ENCODE assay signal across 9 cellular contexts in genomic region chr15:45641374-45641778, GRCh38. TPM values are rescaled to one million over a fixed set of nuclear protein-coding genes. Genes with fewer than 3 reads are reported as not detected.
DNase-seq lines count a peak whose midpoint lies in the region; ATAC-seq, FAIRE-seq and TF ChIP-seq lines count a peak whose summit lies in the region.
"Had no signal": no experiment of that assay in that cellular context is flagged by ENCODE, and none has a peak within 500 bp of the region (broad histone marks: within the 10 kb centered on the region; RNA-seq: fewer than 3 reads in every experiment).

No MANE protein-coding gene starts in this region.

- POLR2A ChIA-PET in PC-9 (lab: Charles Lee; ENCODE audit: unreplicated experiment), result interaction anchor here (0.5 kb wide), 2 partner anchors 19 to 31 kb away, joined by 3 read pairs; no protein-coding TSS in a partner anchor

- no peak for ATAC-seq in HG03095 (IDR thresholded peaks at IDR 0.05; ENCODE audit: unreplicated experiment)

- peaks cover 25% of the 10 kb centered on the region for H3K79me2 ChIP-seq in PC-9 (ENCODE audit: low read depth)

- CTCF ChIA-PET in PC-9 (lab: Charles Lee), result interaction anchor here (0.6 kb wide), 1 partner anchor 35 kb away, joined by 4 read pairs; no protein-coding TSS in a partner anchor

- DNase-seq in EL, result peak; percentile 79
- peak; percentile 31 to 95 for DNase-seq in PC-9
- peak; percentile 98 for DNase-seq in fibroblast of gingiva (ENCODE audit: low read depth)
- no peak for DNase-seq in germinal center (ENCODE audit: low spot score)
- no peak for DNase-seq in GM12892 (ENCODE audit: insufficient read length)
- no peak for DNase-seq in stimulated activated CD4-positive, alpha-beta T cell treated with anti-CD3 and anti-CD28 coated beads, Interleukin-2, amount 100 ng/mL, for 48 hours
- DNase-seq: NCI-H2081 treated with DMSO at 0.1 percent for 48 hours had no signal

- no peak overlapping the region for H3K9ac ChIP-seq in rectal smooth muscle tissue (ENCODE audit: low read length)

- no peaks in the 10 kb centered on the region for H4K20me1 ChIP-seq in PC-9 (ENCODE audit: insufficient read depth)

- no peak for TF ChIP-seq CTCF in PC-9 (conservative IDR thresholded peaks at IDR 0.05)

- H3K27ac ChIP-seq in PC-9, result peak overlapping the region; percentile 90
- H3K27ac ChIP-seq in rectal smooth muscle tissue (ENCODE audit: low read depth, low read length), result peak overlapping the region; percentile 84

- H3F3A ChIP-seq in PC-9 (ENCODE audit: insufficient read depth, low read depth), result peaks cover 40% of the 10 kb centered on the region

- peak overlapping the region; percentile 75 for H3K4me2 ChIP-seq in PC-9

- no peak overlapping the region for H2AFZ ChIP-seq in PC-9

- H3K4me3 ChIP-seq in PC-9 (peak overlapping the region; percentile 34; the same call in 1 of the 2 replicates), rectal smooth muscle tissue (ENCODE audit: low read length) (peak overlapping the region; percentile 32)

- intact Hi-C loops in PC-9 (cut with micrococcal nuclease; ENCODE audit: unreplicated experiment), result loop anchor here (2.0 kb wide), 1 partner anchor 25 kb away; no protein-coding TSS in a partner anchor

- no peak for FAIRE-seq in GM12892 (lab: Jason Lieb, UNC)

- H3K36me3 ChIP-seq in PC-9 (ENCODE audit: low read depth) (no peaks in the 10 kb centered on the region), rectal smooth muscle tissue (ENCODE audit: control insufficient read depth, insufficient read depth, low read length) (no peaks in the 10 kb centered on the region)

- H3K27me3 ChIP-seq in PC-9 (ENCODE audit: insufficient read depth, low read depth), result no peaks in the 10 kb centered on the region
- no peaks in the 10 kb centered on the region for H3K27me3 ChIP-seq in rectal smooth muscle tissue (ENCODE audit: control insufficient read depth, insufficient read depth, low read length)

- H3K4me1 ChIP-seq in PC-9 (replicated peaks; ENCODE audit: insufficient read depth) (peaks cover 59% of the 10 kb centered on the region), rectal smooth muscle tissue (ENCODE audit: control insufficient read depth, insufficient read depth, low read length) (peaks cover 42% of the 10 kb centered on the region)

- BruUV-seq in PC-9 (replicated peaks; lab: Mats Ljungman, UMichigan), result no TSS peak

- H3K9me2 ChIP-seq in PC-9 (ENCODE audit: insufficient read depth), result no peaks in the 10 kb centered on the region

- TF ChIP-seq POLR2A in GM12892 (IDR thresholded peaks at IDR 0.05; ENCODE audit: low read depth, low read length), result no peak

- H3K9me3 ChIP-seq in PC-9 (ENCODE audit: insufficient read depth, low read depth), result no peaks in the 10 kb centered on the region

RNA-seq across cellular contexts. Expression of gene SQOR, which starts 6.5 kb away (rescaled TPM):
- 40.9 and 42.2 TPM in 2 replicates for total RNA-seq in PC-9 (2021)
- polyA plus RNA-seq in GM12892 (2012; ENCODE audit: missing spikeins), result 38.4 TPM

RNA-seq across cellular contexts. Expression of gene BLOC1S6, which starts 54.2 kb away (rescaled TPM):
- 22.7 and 29.4 TPM in 2 replicates for total RNA-seq in PC-9 (2021)
- 40.7 TPM for polyA plus RNA-seq in GM12892 (2012; ENCODE audit: missing spikeins)

Comparison
In these comparisons a context has a peak if more than half of its experiments do, and no peak if none do; other contexts are left out.
1. DNase-seq: peak in EL (single experiment), PC-9 (2 of 2) and fibroblast of gingiva (single experiment); none in germinal center (single experiment), GM12892 (single experiment) and stimulated activated CD4-positive, alpha-beta T cell treated with anti-CD3 and anti-CD28 coated beads, Interleukin-2, amount 100 ng/mL, for 48 hours (0 of 2).